In the genomic region with DNA sequence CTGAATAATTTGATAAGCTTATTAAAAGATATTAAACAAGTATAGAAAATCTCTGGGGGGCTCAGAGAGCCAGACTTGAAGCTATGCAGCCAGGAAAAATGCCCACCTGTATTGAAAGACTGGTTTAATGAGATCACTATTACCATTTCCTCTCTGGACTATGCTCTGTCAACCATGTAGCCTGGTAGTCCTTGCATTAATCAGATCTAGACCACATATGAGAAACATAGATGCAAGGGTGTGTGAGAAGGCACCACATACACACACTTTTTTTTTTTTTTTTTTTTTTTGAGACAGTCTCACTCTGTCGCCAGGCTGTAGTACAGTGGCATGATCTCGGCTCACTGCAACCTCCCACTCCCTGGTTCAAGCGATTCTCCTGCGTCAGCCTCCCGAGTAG, we compare ENCODE assay signal across 19 cellular contexts.
DNase-seq lines count a peak whose midpoint lies in the region; ATAC-seq and TF ChIP-seq lines count a peak whose summit lies in the region.
"Had no signal": no experiment of that assay in that cellular context is flagged by ENCODE, and none has a peak within 500 bp of the region (broad histone marks: within the 10 kb centered on the region; RNA-seq: fewer than 3 reads in every experiment).

No MANE protein-coding gene starts in this region.

- POLR2A ChIA-PET in activated B cell treated with CpG ODN at 0.5 μM for 24 hours (lab: Charles Lee) = no interaction called here

- DNase-seq in activated T-cell treated with anti-CD3 and anti-CD28 coated beads, Interleukin-2, amount 50 U/mL, for 72 hours = no peak
- no peak for DNase-seq in activated T-cell treated with anti-CD3 and anti-CD28 coated beads for 4 hours
- peak; percentile 46 for DNase-seq in GM12865 (ENCODE audit: low read depth)
- DNase-seq in activated B cell treated with CpG ODN at 0.5 μM for 24 hours = no peak
- DNase-seq in stimulated activated effector memory CD8-positive, alpha-beta T cell treated with anti-CD3 and anti-CD28 coated beads, Interleukin-12 subunit alpha, Interleukin-12 subunit beta, amount 100 ng/mL, for 72 hours (ENCODE audit: low spot score in 2 of 2) = no peak
- no peak for DNase-seq in SHP77 treated with DMSO at 0.1 percent for 48 hours (lab: John Stamatoyannopoulos, UW)
- no peak for DNase-seq in natural killer cell
- DNase-seq: 8988T; CD4-positive, alpha-beta memory T cell; DMS153; DMS79; GDM1; GM23248 had no signal

- peak; percentile 41 to 66 for ATAC-seq in activated T-cell treated with anti-CD3 and anti-CD28 coated beads, Interleukin-2, amount 50 U/mL, for 72 hours (replicated peaks in 1 of 2)
- peak; percentile 34 for ATAC-seq in activated B cell treated with CpG ODN at 0.5 μM for 24 hours (ENCODE audit: low read depth)
- ATAC-seq in stimulated activated effector memory CD8-positive, alpha-beta T cell treated with anti-CD3 and anti-CD28 coated beads, Interleukin-12 subunit alpha, Interleukin-12 subunit beta, amount 100 ng/mL, for 72 hours = peak; percentile 99
- no peak for ATAC-seq in GM18909 (IDR thresholded peaks at IDR 0.05; ENCODE audit: poor library complexity, unreplicated experiment)
- no peak for ATAC-seq in natural killer cell
- ATAC-seq: HepG2 had no signal

- H3K27me3 Mint-ChIP-seq in activated T-cell treated with anti-CD3 and anti-CD28 coated beads, Interleukin-2, amount 50 U/mL, for 72 hours (ENCODE audit: low read depth) = no peaks in the 10 kb centered on the region
- H3K27me3 Mint-ChIP-seq in activated B cell treated with CpG ODN at 0.5 μM for 24 hours = no peaks in the 10 kb centered on the region
- peaks cover 5 to 13% of the 10 kb centered on the region in 2 donors for H3K27me3 Mint-ChIP-seq in natural killer cell (ENCODE audit: low read depth in 2 of 2)

- peaks cover 4 to 7% of the 10 kb centered on the region in 2 donors for H3K36me3 Mint-ChIP-seq in activated T-cell treated with anti-CD3 and anti-CD28 coated beads, Interleukin-2, amount 50 U/mL, for 72 hours (ENCODE audit: insufficient read depth in 2 of 2)
- H3K36me3 Mint-ChIP-seq in activated B cell treated with CpG ODN at 0.5 μM for 24 hours (ENCODE audit: low read depth) = no peaks in the 10 kb centered on the region
- no peaks in the 10 kb centered on the region for H3K36me3 Mint-ChIP-seq in stimulated activated effector memory CD8-positive, alpha-beta T cell treated with anti-CD3 and anti-CD28 coated beads, Interleukin-12 subunit alpha, Interleukin-12 subunit beta, amount 100 ng/mL, for 72 hours
- H3K36me3 Mint-ChIP-seq in natural killer cell = no peaks in the 10 kb centered on the region
- H3K36me3 Mint-ChIP-seq: CD14-positive monocyte; CD4-positive, alpha-beta memory T cell; IgD-negative memory B cell had no signal

- H3K4me3 ChIP-seq in GM12865 (ENCODE audit: low read depth, low read length) = no peak overlapping the region
- H3K4me3 ChIP-seq: BLaER1, GM23248, HAP-1 had no signal

- H3K4me3 Mint-ChIP-seq in activated T-cell treated with anti-CD3 and anti-CD28 coated beads, Interleukin-2, amount 50 U/mL, for 72 hours = no peak overlapping the region
- no peak overlapping the region for H3K4me3 Mint-ChIP-seq in activated B cell treated with CpG ODN at 0.5 μM for 24 hours
- no peak overlapping the region for H3K4me3 Mint-ChIP-seq in stimulated activated effector memory CD8-positive, alpha-beta T cell treated with anti-CD3 and anti-CD28 coated beads, Interleukin-12 subunit alpha, Interleukin-12 subunit beta, amount 100 ng/mL, for 72 hours
- H3K4me3 Mint-ChIP-seq in natural killer cell = no peak overlapping the region
- H3K4me3 Mint-ChIP-seq: CD14-positive monocyte had no signal

- TF ChIP-seq CTCF in GM12865 (IDR thresholded peaks at IDR 0.05; ENCODE audit: insufficient read depth, low read depth, low read length, missing control alignments) = no peak
- no peak for TF ChIP-seq CTCF in activated B cell treated with CpG ODN at 0.5 μM for 24 hours (IDR thresholded peaks at IDR 0.05)
- TF ChIP-seq CTCF in natural killer cell (IDR thresholded peaks at IDR 0.05) = no peak

- CTCF ChIA-PET in activated B cell treated with CpG ODN at 0.5 μM for 24 hours (lab: Charles Lee) = no interaction called here

- no peak overlapping the region for H3K27ac Mint-ChIP-seq in activated T-cell treated with anti-CD3 and anti-CD28 coated beads, Interleukin-2, amount 50 U/mL, for 72 hours
- H3K27ac Mint-ChIP-seq in activated B cell treated with CpG ODN at 0.5 μM for 24 hours (no peak overlapping the region), natural killer cell (no peak overlapping the region)
- H3K27ac Mint-ChIP-seq in stimulated activated effector memory CD8-positive, alpha-beta T cell treated with anti-CD3 and anti-CD28 coated beads, Interleukin-12 subunit alpha, Interleukin-12 subunit beta, amount 100 ng/mL, for 72 hours = no peak overlapping the region
- H3K27ac Mint-ChIP-seq: CD14-positive monocyte; CD4-positive, alpha-beta memory T cell; IgD-negative memory B cell had no signal

- intact Hi-C loops in activated B cell treated with CpG ODN at 0.5 μM for 24 hours (cut with micrococcal nuclease) (no loop called here), natural killer cell (cut with micrococcal nuclease) (no loop called here)

- H3K4me1 Mint-ChIP-seq in activated T-cell treated with anti-CD3 and anti-CD28 coated beads, Interleukin-2, amount 50 U/mL, for 72 hours (ENCODE audit: low read depth) = no peaks in the 10 kb centered on the region
- H3K4me1 Mint-ChIP-seq in activated B cell treated with CpG ODN at 0.5 μM for 24 hours (no peaks in the 10 kb centered on the region), natural killer cell (no peaks in the 10 kb centered on the region)
- no peaks in the 10 kb centered on the region for H3K4me1 Mint-ChIP-seq in stimulated activated effector memory CD8-positive, alpha-beta T cell treated with anti-CD3 and anti-CD28 coated beads, Interleukin-12 subunit alpha, Interleukin-12 subunit beta, amount 100 ng/mL, for 72 hours
- H3K4me1 Mint-ChIP-seq: CD14-positive monocyte; CD4-positive, alpha-beta memory T cell; IgD-negative memory B cell had no signal

- peaks cover 2 to 3% of the 10 kb centered on the region in 2 donors for H3K9me3 Mint-ChIP-seq in activated T-cell treated with anti-CD3 and anti-CD28 coated beads, Interleukin-2, amount 50 U/mL, for 72 hours
- H3K9me3 Mint-ChIP-seq in activated B cell treated with CpG ODN at 0.5 μM for 24 hours (peaks cover 14% of the 10 kb centered on the region), natural killer cell (peaks cover 2 to 3% of the 10 kb centered on the region in 2 donors)
- peaks cover 6% of the 10 kb centered on the region for H3K9me3 Mint-ChIP-seq in stimulated activated effector memory CD8-positive, alpha-beta T cell treated with anti-CD3 and anti-CD28 coated beads, Interleukin-12 subunit alpha, Interleukin-12 subunit beta, amount 100 ng/mL, for 72 hours

Comparison
In these comparisons a context has a peak if more than half of its experiments do, and no peak if none do; other contexts are left out.
1. ATAC-seq: peak in activated T-cell treated with anti-CD3 and anti-CD28 coated beads, Interleukin-2, amount 50 U/mL, for 72 hours (2 of 2), activated B cell treated with CpG ODN at 0.5 μM for 24 hours (single experiment) and stimulated activated effector memory CD8-positive, alpha-beta T cell treated with anti-CD3 and anti-CD28 coated beads, Interleukin-12 subunit alpha, Interleukin-12 subunit beta, amount 100 ng/mL, for 72 hours (single experiment); none in GM18909 (single experiment) and natural killer cell (0 of 3).